Comparison of ENCODE assay signal across 8 cellular contexts in genomic region chr6:26474439-26474881, GRCh38. TPM values are rescaled to one million over a fixed set of nuclear protein-coding genes. Genes with fewer than 3 reads are reported as not detected.
DNase-seq lines count a peak whose midpoint lies in the region; ATAC-seq and TF ChIP-seq lines count a peak whose summit lies in the region.

No MANE protein-coding gene starts in this region.

- H3K4me3 Mint-ChIP-seq in activated CD8-positive, alpha-beta memory T cell treated with anti-CD3 and anti-CD28 coated beads, Interleukin-2, amount 10 ng/mL, durations not matched to agents 7 days and 5 days = peak overlapping the region; percentile 99
- H3K4me3 Mint-ChIP-seq in activated naive CD8-positive, alpha-beta T cell treated with anti-CD3 and anti-CD28 coated beads for 36 hours = peak overlapping the region; percentile 100

- H3K27me3 ChIP-seq in tibial nerve = no peaks in the 10 kb centered on the region

- peaks cover 7% of the 10 kb centered on the region for H3K9me3 Mint-ChIP-seq in activated CD8-positive, alpha-beta memory T cell treated with anti-CD3 and anti-CD28 coated beads, Interleukin-2, amount 10 ng/mL, durations not matched to agents 7 days and 5 days (ENCODE audit: low read depth)
- H3K9me3 Mint-ChIP-seq in activated naive CD8-positive, alpha-beta T cell treated with anti-CD3 and anti-CD28 coated beads for 36 hours = peaks cover 14% of the 10 kb centered on the region

- H3K27ac ChIP-seq in tibial nerve = peak overlapping the region; percentile 47 to 93 (median 88)

- TF ChIP-seq CTCF in tibial nerve (IDR thresholded peaks at IDR 0.05) (no peak), GM10266 (IDR thresholded peaks at IDR 0.05; ENCODE audit: control insufficient read depth, insufficient read depth, low read depth, missing control alignments) (no peak)

- WGBS in tibial nerve, 2 donors = 34 to 37% methylated on average over 2 of the region's 2 CpGs

- CTCF ChIA-PET in activated CD8-positive, alpha-beta memory T cell treated with anti-CD3 and anti-CD28 coated beads, Interleukin-2, amount 10 ng/mL, durations not matched to agents 7 days and 5 days (lab: Charles Lee) = interaction anchor here (0.9 to 2.2 kb wide), 10 partner anchors 22 to 165 kb away, joined by 3 to 6 read pairs (median 3); no protein-coding TSS in a partner anchor

- no peak for TF ChIP-seq EP300 in tibial nerve (IDR thresholded peaks at IDR 0.05)

- TF ChIP-seq POLR2A in tibial nerve (IDR thresholded peaks at IDR 0.05) = no peak

- H3K4me1 ChIP-seq in tibial nerve = peaks cover 0 to 39% (median 16%) of the 10 kb centered on the region in 4 donors

- intact Hi-C loops in posterior cingulate gyrus (cut with DNase I) = no loop called here

- peaks cover 0 to 7% (median 0%) of the 10 kb centered on the region in 3 donors for H3K36me3 ChIP-seq in tibial nerve

- no peaks in the 10 kb centered on the region for H3K27me3 Mint-ChIP-seq in activated CD8-positive, alpha-beta memory T cell treated with anti-CD3 and anti-CD28 coated beads, Interleukin-2, amount 10 ng/mL, durations not matched to agents 7 days and 5 days
- H3K27me3 Mint-ChIP-seq in activated naive CD8-positive, alpha-beta T cell treated with anti-CD3 and anti-CD28 coated beads for 36 hours = no peaks in the 10 kb centered on the region

- peak; percentile 4 for ATAC-seq in activated CD8-positive, alpha-beta memory T cell treated with anti-CD3 and anti-CD28 coated beads, Interleukin-2, amount 10 ng/mL, durations not matched to agents 7 days and 5 days
- peak; percentile 7 for ATAC-seq in left lobe of liver

- H3K27ac Mint-ChIP-seq in activated CD8-positive, alpha-beta memory T cell treated with anti-CD3 and anti-CD28 coated beads, Interleukin-2, amount 10 ng/mL, durations not matched to agents 7 days and 5 days = peak overlapping the region; percentile 100
- peak overlapping the region; percentile 100 for H3K27ac Mint-ChIP-seq in activated naive CD8-positive, alpha-beta T cell treated with anti-CD3 and anti-CD28 coated beads for 36 hours

- peaks cover 40% of the 10 kb centered on the region for H3K4me1 Mint-ChIP-seq in activated CD8-positive, alpha-beta memory T cell treated with anti-CD3 and anti-CD28 coated beads, Interleukin-2, amount 10 ng/mL, durations not matched to agents 7 days and 5 days
- peaks cover 35% of the 10 kb centered on the region for H3K4me1 Mint-ChIP-seq in activated naive CD8-positive, alpha-beta T cell treated with anti-CD3 and anti-CD28 coated beads for 36 hours

- no peak for DNase-seq in activated CD8-positive, alpha-beta memory T cell treated with anti-CD3 and anti-CD28 coated beads, Interleukin-2, amount 10 ng/mL, durations not matched to agents 7 days and 5 days
- no peak for DNase-seq in activated CD8-positive, alpha-beta memory T cell treated with anti-CD3 and anti-CD28 coated beads for 24 hours
- DNase-seq in activated naive CD8-positive, alpha-beta T cell treated with anti-CD3 and anti-CD28 coated beads for 36 hours = no peak
- DNase-seq in left lobe of liver (ENCODE audit: low spot score) (no peak), tibial nerve (ENCODE audit: low spot score in 2 of 2) (no peak), NCI-H2081 (lab: John Stamatoyannopoulos, UW) (no peak), GM10266 (ENCODE audit: extremely low spot score) (no peak), posterior cingulate gyrus (no peak)

- peak overlapping the region; percentile 30 to 60 (median 45) for H3K4me3 ChIP-seq in tibial nerve

- peaks cover 49% of the 10 kb centered on the region for H3K36me3 Mint-ChIP-seq in activated CD8-positive, alpha-beta memory T cell treated with anti-CD3 and anti-CD28 coated beads, Interleukin-2, amount 10 ng/mL, durations not matched to agents 7 days and 5 days
- H3K36me3 Mint-ChIP-seq in activated naive CD8-positive, alpha-beta T cell treated with anti-CD3 and anti-CD28 coated beads for 36 hours = peaks cover 41% of the 10 kb centered on the region

- peaks cover 0 to 8% (median 0%) of the 10 kb centered on the region in 4 donors for H3K9me3 ChIP-seq in tibial nerve

RNA-seq across cellular contexts. Expression of gene BTN2A1, which starts 16.7 kb away (rescaled TPM):
- 10 to 100 TPM; 25.1 to 26.5 TPM for total RNA-seq in activated CD8-positive, alpha-beta memory T cell treated with anti-CD3 and anti-CD28 coated beads, Interleukin-2, amount 10 ng/mL, durations not matched to agents 7 days and 5 days
- total RNA-seq in activated naive CD8-positive, alpha-beta T cell treated with anti-CD3 and anti-CD28 coated beads for 36 hours = 10 to 100 TPM; 19.0 to 21.3 TPM
- total RNA-seq in left lobe of liver (5.0 TPM), tibial nerve (10 to 100 TPM; 15.7 to 29.0 (median 17.1) TPM)

RNA-seq across cellular contexts. Expression of gene BTN1A1, which starts 25.6 kb away (rescaled TPM):
- not detected for total RNA-seq in activated CD8-positive, alpha-beta memory T cell treated with anti-CD3 and anti-CD28 coated beads, Interleukin-2, amount 10 ng/mL, durations not matched to agents 7 days and 5 days
- total RNA-seq in activated naive CD8-positive, alpha-beta T cell treated with anti-CD3 and anti-CD28 coated beads for 36 hours = under 1 TPM; 0.14 to 0.16 TPM
- not detected for total RNA-seq in left lobe of liver
- total RNA-seq in tibial nerve = not detected

RNA-seq across cellular contexts. Expression of gene BTN3A3, which starts 34.2 kb away (rescaled TPM):
- 10 to 100 TPM; 50.1 to 63.9 TPM for total RNA-seq in activated CD8-positive, alpha-beta memory T cell treated with anti-CD3 and anti-CD28 coated beads, Interleukin-2, amount 10 ng/mL, durations not matched to agents 7 days and 5 days
- total RNA-seq in activated naive CD8-positive, alpha-beta T cell treated with anti-CD3 and anti-CD28 coated beads for 36 hours = 10 to 100 TPM; 28.8 to 30.1 TPM
- total RNA-seq in left lobe of liver = 12.4 TPM
- 10 to 100 TPM in 3 of 4 donors, 1 to 10 TPM in 1; 9.4 to 27.8 (median 14.0) TPM for total RNA-seq in tibial nerve
